Comparison of ENCODE assay signal across 1 cellular context in the genomic region with DNA sequence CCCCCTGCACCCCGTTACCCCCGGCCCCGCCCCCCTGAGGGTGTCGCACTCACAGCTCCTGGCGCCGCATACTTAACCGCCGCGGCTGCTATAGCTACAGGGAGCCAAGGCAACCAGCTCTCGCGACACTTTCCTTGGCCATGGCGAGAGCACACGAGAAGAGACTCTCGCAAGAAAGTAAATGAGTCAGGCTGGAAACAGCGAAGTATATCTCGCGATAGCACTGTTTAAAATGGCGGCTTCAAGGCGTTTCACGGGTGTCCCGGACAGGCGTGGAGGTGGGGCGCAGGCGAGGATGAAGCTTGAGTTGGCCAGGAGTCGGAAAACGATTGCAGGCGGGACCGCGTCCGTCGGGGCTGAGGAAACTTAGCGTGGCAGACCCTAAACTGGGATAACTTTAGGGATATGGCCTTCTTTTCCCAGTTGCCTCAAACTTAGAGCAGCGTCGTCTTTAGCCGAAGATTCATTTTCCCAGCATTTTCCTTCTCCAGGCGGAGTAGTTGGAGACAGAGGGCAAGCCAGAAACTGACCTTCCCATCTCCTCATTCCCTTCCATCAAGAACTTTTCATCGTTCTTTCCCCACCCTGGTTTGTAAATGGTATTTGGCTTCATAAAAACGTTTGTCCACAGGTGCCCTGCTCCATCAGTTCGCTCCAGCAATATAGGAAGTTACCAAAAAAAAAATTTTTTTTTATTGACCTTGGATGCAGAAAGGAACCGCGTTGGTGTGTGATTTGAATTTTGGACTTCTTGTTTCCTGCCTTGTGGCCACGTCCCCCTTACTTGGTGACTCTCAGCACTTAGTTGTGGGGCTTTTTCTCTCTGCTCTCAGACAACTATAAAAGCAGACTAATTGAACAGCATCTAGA.
TF ChIP-seq lines count a peak whose summit lies in the region.

No MANE protein-coding gene starts in this region.

TF ChIP-seq in K562, 482 proteins besides CTCF, POLR2A, EP300 and RAD21 (continued from another document and continues in another):
- TF ChIP-seq, protein P1, sequence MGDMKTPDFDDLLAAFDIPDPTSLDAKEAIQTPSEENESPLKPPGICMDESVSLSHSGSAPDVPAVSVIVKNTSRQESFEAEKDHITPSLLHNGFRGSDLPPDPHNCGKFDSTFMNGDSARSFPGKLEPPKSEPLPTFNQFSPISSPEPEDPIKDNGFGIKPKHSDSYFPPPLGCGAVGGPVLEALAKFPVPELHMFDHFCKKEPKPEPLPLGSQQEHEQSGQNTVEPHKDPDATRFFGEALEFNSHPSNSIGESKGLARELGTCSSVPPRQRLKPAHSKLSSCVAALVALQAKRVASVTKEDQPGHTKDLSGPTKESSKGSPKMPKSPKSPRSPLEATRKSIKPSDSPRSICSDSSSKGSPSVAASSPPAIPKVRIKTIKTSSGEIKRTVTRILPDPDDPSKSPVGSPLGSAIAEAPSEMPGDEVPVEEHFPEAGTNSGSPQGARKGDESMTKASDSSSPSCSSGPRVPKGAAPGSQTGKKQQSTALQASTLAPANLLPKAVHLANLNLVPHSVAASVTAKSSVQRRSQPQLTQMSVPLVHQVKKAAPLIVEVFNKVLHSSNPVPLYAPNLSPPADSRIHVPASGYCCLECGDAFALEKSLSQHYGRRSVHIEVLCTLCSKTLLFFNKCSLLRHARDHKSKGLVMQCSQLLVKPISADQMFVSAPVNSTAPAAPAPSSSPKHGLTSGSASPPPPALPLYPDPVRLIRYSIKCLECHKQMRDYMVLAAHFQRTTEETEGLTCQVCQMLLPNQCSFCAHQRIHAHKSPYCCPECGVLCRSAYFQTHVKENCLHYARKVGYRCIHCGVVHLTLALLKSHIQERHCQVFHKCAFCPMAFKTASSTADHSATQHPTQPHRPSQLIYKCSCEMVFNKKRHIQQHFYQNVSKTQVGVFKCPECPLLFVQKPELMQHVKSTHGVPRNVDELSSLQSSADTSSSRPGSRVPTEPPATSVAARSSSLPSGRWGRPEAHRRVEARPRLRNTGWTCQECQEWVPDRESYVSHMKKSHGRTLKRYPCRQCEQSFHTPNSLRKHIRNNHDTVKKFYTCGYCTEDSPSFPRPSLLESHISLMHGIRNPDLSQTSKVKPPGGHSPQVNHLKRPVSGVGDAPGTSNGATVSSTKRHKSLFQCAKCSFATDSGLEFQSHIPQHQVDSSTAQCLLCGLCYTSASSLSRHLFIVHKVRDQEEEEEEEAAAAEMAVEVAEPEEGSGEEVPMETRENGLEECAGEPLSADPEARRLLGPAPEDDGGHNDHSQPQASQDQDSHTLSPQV (IDR thresholded peaks at IDR 0.05) = 0 out of 2 replicates have a peak, but pooled peaks have one; percentile 27
- TF ChIP-seq NFRKB (IDR thresholded peaks at IDR 0.05; ENCODE audit: low read depth) (peak; percentile 99), POU5F1 (IDR thresholded peaks at IDR 0.05; ENCODE audit: borderline replicate concordance, low read depth, low read length, partially characterized antibody) (no peak), RBM39 (optimal IDR thresholded peaks at IDR 0.05; ENCODE audit: low read depth, low read length) (no peak), HNRNPK (IDR thresholded peaks at IDR 0.05; ENCODE audit: low read depth, low read length, poor library complexity, severe bottlenecking) (no peak), ZNF75A (CRISPR knock-in tag; IDR thresholded peaks at IDR 0.05) (no peak), SP2 (IDR thresholded peaks at IDR 0.05; ENCODE audit: extremely low read depth, low read depth, low read length, poor library complexity, severe bottlenecking) (no peak), TARDBP (IDR thresholded peaks at IDR 0.05) (peak; percentile 94; the same call in 1 of the 2 replicates), FOXA1 (IDR thresholded peaks at IDR 0.05; ENCODE audit: borderline replicate concordance) (no peak), MTA2 (IDR thresholded peaks at IDR 0.05; ENCODE audit: low read depth) (peak; percentile 49; the same call in 1 of the 2 replicates), SUPT5H (IDR thresholded peaks at IDR 0.05) (peak; percentile 97), CHD2 (IDR thresholded peaks at IDR 0.05; ENCODE audit: low read depth, low read length) (peak; percentile 97), POLR2G (IDR thresholded peaks at IDR 0.05; ENCODE audit: low read depth, low read length) (peak; percentile 91), PYGO2 (tag; IDR thresholded peaks at IDR 0.05) (0 out of 2 replicates have a peak, but pooled peaks have one; percentile 12), HNRNPH1 (optimal IDR thresholded peaks at IDR 0.05; ENCODE audit: low read depth, low read length) (no peak), NFYB (IDR thresholded peaks at IDR 0.05; ENCODE audit: extremely low read depth, insufficient read length) (no peak), ZNF165 (CRISPR knock-in tag; IDR thresholded peaks at IDR 0.05; ENCODE audit: borderline replicate concordance) (no peak)
- TF ChIP-seq, protein P2, sequence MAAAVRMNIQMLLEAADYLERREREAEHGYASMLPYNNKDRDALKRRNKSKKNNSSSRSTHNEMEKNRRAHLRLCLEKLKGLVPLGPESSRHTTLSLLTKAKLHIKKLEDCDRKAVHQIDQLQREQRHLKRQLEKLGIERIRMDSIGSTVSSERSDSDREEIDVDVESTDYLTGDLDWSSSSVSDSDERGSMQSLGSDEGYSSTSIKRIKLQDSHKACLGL (CRISPR knock-in tag; IDR thresholded peaks at IDR 0.05; ENCODE audit: borderline replicate concordance, poor library complexity, severe bottlenecking) = no peak
- TF ChIP-seq, protein P3, sequence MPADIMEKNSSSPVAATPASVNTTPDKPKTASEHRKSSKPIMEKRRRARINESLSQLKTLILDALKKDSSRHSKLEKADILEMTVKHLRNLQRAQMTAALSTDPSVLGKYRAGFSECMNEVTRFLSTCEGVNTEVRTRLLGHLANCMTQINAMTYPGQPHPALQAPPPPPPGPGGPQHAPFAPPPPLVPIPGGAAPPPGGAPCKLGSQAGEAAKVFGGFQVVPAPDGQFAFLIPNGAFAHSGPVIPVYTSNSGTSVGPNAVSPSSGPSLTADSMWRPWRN (IDR thresholded peaks at IDR 0.05; ENCODE audit: low read depth) = no peak
- TF ChIP-seq, protein P4, sequence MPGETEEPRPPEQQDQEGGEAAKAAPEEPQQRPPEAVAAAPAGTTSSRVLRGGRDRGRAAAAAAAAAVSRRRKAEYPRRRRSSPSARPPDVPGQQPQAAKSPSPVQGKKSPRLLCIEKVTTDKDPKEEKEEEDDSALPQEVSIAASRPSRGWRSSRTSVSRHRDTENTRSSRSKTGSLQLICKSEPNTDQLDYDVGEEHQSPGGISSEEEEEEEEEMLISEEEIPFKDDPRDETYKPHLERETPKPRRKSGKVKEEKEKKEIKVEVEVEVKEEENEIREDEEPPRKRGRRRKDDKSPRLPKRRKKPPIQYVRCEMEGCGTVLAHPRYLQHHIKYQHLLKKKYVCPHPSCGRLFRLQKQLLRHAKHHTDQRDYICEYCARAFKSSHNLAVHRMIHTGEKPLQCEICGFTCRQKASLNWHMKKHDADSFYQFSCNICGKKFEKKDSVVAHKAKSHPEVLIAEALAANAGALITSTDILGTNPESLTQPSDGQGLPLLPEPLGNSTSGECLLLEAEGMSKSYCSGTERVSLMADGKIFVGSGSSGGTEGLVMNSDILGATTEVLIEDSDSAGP (CRISPR knock-in tag; IDR thresholded peaks at IDR 0.05) = no peak
- TF ChIP-seq, protein P5, sequence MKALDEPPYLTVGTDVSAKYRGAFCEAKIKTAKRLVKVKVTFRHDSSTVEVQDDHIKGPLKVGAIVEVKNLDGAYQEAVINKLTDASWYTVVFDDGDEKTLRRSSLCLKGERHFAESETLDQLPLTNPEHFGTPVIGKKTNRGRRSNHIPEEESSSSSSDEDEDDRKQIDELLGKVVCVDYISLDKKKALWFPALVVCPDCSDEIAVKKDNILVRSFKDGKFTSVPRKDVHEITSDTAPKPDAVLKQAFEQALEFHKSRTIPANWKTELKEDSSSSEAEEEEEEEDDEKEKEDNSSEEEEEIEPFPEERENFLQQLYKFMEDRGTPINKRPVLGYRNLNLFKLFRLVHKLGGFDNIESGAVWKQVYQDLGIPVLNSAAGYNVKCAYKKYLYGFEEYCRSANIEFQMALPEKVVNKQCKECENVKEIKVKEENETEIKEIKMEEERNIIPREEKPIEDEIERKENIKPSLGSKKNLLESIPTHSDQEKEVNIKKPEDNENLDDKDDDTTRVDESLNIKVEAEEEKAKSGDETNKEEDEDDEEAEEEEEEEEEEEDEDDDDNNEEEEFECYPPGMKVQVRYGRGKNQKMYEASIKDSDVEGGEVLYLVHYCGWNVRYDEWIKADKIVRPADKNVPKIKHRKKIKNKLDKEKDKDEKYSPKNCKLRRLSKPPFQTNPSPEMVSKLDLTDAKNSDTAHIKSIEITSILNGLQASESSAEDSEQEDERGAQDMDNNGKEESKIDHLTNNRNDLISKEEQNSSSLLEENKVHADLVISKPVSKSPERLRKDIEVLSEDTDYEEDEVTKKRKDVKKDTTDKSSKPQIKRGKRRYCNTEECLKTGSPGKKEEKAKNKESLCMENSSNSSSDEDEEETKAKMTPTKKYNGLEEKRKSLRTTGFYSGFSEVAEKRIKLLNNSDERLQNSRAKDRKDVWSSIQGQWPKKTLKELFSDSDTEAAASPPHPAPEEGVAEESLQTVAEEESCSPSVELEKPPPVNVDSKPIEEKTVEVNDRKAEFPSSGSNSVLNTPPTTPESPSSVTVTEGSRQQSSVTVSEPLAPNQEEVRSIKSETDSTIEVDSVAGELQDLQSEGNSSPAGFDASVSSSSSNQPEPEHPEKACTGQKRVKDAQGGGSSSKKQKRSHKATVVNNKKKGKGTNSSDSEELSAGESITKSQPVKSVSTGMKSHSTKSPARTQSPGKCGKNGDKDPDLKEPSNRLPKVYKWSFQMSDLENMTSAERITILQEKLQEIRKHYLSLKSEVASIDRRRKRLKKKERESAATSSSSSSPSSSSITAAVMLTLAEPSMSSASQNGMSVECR (CRISPR knock-in tag; IDR thresholded peaks at IDR 0.05) = peak; percentile 92
- TF ChIP-seq, protein P6, sequence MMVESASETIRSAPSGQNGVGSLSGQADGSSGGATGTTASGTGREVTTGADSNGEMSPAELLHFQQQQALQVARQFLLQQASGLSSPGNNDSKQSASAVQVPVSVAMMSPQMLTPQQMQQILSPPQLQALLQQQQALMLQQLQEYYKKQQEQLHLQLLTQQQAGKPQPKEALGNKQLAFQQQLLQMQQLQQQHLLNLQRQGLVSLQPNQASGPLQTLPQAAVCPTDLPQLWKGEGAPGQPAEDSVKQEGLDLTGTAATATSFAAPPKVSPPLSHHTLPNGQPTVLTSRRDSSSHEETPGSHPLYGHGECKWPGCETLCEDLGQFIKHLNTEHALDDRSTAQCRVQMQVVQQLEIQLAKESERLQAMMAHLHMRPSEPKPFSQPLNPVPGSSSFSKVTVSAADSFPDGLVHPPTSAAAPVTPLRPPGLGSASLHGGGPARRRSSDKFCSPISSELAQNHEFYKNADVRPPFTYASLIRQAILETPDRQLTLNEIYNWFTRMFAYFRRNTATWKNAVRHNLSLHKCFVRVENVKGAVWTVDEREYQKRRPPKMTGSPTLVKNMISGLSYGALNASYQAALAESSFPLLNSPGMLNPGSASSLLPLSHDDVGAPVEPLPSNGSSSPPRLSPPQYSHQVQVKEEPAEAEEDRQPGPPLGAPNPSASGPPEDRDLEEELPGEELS (CRISPR knock-in tag; IDR thresholded peaks at IDR 0.05; ENCODE audit: borderline replicate concordance) = no peak
- TF ChIP-seq, protein P7, sequence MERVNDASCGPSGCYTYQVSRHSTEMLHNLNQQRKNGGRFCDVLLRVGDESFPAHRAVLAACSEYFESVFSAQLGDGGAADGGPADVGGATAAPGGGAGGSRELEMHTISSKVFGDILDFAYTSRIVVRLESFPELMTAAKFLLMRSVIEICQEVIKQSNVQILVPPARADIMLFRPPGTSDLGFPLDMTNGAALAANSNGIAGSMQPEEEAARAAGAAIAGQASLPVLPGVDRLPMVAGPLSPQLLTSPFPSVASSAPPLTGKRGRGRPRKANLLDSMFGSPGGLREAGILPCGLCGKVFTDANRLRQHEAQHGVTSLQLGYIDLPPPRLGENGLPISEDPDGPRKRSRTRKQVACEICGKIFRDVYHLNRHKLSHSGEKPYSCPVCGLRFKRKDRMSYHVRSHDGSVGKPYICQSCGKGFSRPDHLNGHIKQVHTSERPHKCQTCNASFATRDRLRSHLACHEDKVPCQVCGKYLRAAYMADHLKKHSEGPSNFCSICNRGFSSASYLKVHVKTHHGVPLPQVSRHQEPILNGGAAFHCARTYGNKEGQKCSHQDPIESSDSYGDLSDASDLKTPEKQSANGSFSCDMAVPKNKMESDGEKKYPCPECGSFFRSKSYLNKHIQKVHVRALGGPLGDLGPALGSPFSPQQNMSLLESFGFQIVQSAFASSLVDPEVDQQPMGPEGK (CRISPR knock-in tag; IDR thresholded peaks at IDR 0.05; ENCODE audit: borderline replicate concordance) = no peak
- TF ChIP-seq, protein P8, sequence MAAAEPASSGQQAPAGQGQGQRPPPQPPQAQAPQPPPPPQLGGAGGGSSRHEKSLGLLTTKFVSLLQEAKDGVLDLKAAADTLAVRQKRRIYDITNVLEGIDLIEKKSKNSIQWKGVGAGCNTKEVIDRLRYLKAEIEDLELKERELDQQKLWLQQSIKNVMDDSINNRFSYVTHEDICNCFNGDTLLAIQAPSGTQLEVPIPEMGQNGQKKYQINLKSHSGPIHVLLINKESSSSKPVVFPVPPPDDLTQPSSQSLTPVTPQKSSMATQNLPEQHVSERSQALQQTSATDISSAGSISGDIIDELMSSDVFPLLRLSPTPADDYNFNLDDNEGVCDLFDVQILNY (CRISPR knock-in tag; IDR thresholded peaks at IDR 0.05) = 0 out of 2 replicates have a peak, but pooled peaks have one; percentile 52
- TF ChIP-seq, protein P9, sequence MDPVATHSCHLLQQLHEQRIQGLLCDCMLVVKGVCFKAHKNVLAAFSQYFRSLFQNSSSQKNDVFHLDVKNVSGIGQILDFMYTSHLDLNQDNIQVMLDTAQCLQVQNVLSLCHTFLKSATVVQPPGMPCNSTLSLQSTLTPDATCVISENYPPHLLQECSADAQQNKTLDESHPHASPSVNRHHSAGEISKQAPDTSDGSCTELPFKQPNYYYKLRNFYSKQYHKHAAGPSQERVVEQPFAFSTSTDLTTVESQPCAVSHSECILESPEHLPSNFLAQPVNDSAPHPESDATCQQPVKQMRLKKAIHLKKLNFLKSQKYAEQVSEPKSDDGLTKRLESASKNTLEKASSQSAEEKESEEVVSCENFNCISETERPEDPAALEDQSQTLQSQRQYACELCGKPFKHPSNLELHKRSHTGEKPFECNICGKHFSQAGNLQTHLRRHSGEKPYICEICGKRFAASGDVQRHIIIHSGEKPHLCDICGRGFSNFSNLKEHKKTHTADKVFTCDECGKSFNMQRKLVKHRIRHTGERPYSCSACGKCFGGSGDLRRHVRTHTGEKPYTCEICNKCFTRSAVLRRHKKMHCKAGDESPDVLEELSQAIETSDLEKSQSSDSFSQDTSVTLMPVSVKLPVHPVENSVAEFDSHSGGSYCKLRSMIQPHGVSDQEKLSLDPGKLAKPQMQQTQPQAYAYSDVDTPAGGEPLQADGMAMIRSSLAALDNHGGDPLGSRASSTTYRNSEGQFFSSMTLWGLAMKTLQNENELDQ (CRISPR knock-in tag; IDR thresholded peaks at IDR 0.05; ENCODE audit: borderline replicate concordance) = no peak
- TF ChIP-seq, protein P10, sequence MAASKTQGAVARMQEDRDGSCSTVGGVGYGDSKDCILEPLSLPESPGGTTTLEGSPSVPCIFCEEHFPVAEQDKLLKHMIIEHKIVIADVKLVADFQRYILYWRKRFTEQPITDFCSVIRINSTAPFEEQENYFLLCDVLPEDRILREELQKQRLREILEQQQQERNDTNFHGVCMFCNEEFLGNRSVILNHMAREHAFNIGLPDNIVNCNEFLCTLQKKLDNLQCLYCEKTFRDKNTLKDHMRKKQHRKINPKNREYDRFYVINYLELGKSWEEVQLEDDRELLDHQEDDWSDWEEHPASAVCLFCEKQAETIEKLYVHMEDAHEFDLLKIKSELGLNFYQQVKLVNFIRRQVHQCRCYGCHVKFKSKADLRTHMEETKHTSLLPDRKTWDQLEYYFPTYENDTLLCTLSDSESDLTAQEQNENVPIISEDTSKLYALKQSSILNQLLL (CRISPR knock-in tag; IDR thresholded peaks at IDR 0.05; ENCODE audit: borderline replicate concordance) = no peak
